Comparison of ENCODE assay signal across 1 cellular context in genomic region chr10:97737770-97738265, GRCh38.
TF ChIP-seq lines count a peak whose summit lies in the region.

No MANE protein-coding gene starts in this region.

TF ChIP-seq in H1, 55 proteins besides CTCF, POLR2A, EP300 and RAD21:
- TF ChIP-seq EZH2 (IDR thresholded peaks at IDR 0.05; ENCODE audit: low read depth, low read length, severe bottlenecking) (peak; percentile 27), JUND (IDR thresholded peaks at IDR 0.05; ENCODE audit: low read length) (no peak)
